8 cellular contexts compared by ENCODE assay signal in genomic region chr12:120903818-120904773, GRCh38. TPM values are rescaled to one million over a fixed set of nuclear protein-coding genes. Genes with fewer than 3 reads are reported as not detected.
DNase-seq lines count a peak whose midpoint lies in the region; ATAC-seq, FAIRE-seq and TF ChIP-seq lines count a peak whose summit lies in the region.

Gene SPPL3, minus strand, starts transcription at chr12:120904358. Its CDS starts 491 bp downstream, at chr12:120903867.

- peak within 1 kb of the TSS; percentile 95 for H3K4me3 ChIP-seq in GM12865 (ENCODE audit: low read depth, low read length)
- peak within 1 kb of the TSS; percentile 83 to 97 (median 95) for H3K4me3 ChIP-seq in pancreas
- peak within 1 kb of the TSS; percentile 98 for H3K4me3 ChIP-seq in thymus (ENCODE audit: low read length)

- H3K27me3 ChIP-seq in pancreas: no peaks in the 10 kb centered on the region
- no peaks in the 10 kb centered on the region for H3K27me3 ChIP-seq in thymus (ENCODE audit: control insufficient read depth, insufficient read depth)

- H3K9me3 ChIP-seq in pancreas (no peaks in the 10 kb centered on the region), thymus (ENCODE audit: control insufficient read depth) (no peaks in the 10 kb centered on the region)

- WGBS in pancreas, 2 donors: 0 to 1% methylated on average over 28 to 119 of the region's 119 CpGs
- under 1% methylated on average over 118 of the region's 119 CpGs for WGBS in thymus

- peaks cover 0 to 12% (median 7%) of the 10 kb centered on the region in 3 donors for H3K4me1 ChIP-seq in pancreas
- peaks cover 6% of the 10 kb centered on the region for H3K4me1 ChIP-seq in thymus (ENCODE audit: control insufficient read depth, insufficient read depth, low read length)

- H3K27ac ChIP-seq in pancreas (peak within 1 kb of the TSS; percentile 49 to 82 (median 80)), thymus (ENCODE audit: low read depth) (peak within 1 kb of the TSS; percentile 95)

- intact Hi-C loops in Right ventricle myocardium inferior (cut with DNase I): loop anchor here (10.0 kb wide), 1 partner anchor 119 kb away; no protein-coding TSS in a partner anchor
- intact Hi-C loops in pancreas (cut with DNase I): no loop called here

- DNase-seq in GM12865 (ENCODE audit: low read depth) (peak; percentile 95), NCI-H128 (lab: John Stamatoyannopoulos, UW; ENCODE audit: unreplicated experiment) (peak; percentile 78), SW480 (ENCODE audit: low spot score) (peak; percentile 73), Right ventricle myocardium inferior (ENCODE audit: missing footprints) (peak; percentile 98), pancreas (peak; percentile 90 to 97 (median 94))
- peak; percentile 87 for DNase-seq in activated naive CD8-positive, alpha-beta T cell treated with anti-CD3 and anti-CD28 coated beads, Interleukin-2, amount 50 U/mL, for 16 hours (ENCODE audit: low read depth, low spot score)

- FAIRE-seq in pancreas (lab: Jason Lieb, UNC): no peak

- H3K36me3 ChIP-seq in pancreas (no peaks in the 10 kb centered on the region), thymus (ENCODE audit: control insufficient read depth, insufficient read depth) (peaks cover 6% of the 10 kb centered on the region)

- TF ChIP-seq CTCF in GM12865 (IDR thresholded peaks at IDR 0.05; ENCODE audit: insufficient read depth, low read depth, low read length, missing control alignments): no peak
- no peak for TF ChIP-seq CTCF in pancreas (IDR thresholded peaks at IDR 0.05)

- peak; percentile 73 for ATAC-seq in HG02759 (IDR thresholded peaks at IDR 0.05; ENCODE audit: unreplicated experiment)
- ATAC-seq in Right ventricle myocardium inferior: peak; percentile 95
- ATAC-seq in pancreas: peak; percentile 88 to 97 (median 94)

RNA-seq across cellular contexts. Expression of gene SPPL3, which starts in this region (rescaled TPM):
- 30.4 TPM for total RNA-seq in Right ventricle myocardium inferior
- 10 to 100 TPM; 10.9 to 25.7 (median 17.1) TPM for total RNA-seq in pancreas
- polyA plus RNA-seq in pancreas: 10 to 100 TPM in 1 of 2 donors, 1 to 10 TPM in 1; 7.0 to 13.1 TPM
- 22.4 TPM for polyA plus RNA-seq in thymus

Comparison
In these comparisons a context has a peak if more than half of its experiments do, and no peak if none do; other contexts are left out.
1. Peak in every context shown above with its lines: DNase-seq, ATAC-seq, H3K4me3 ChIP-seq and H3K27ac ChIP-seq.